Comparison of ENCODE assay signal across 13 cellular contexts in genomic region chr21:32878654-32879053, GRCh38.
"Had no signal": no experiment of that assay in that cellular context is flagged by ENCODE, and none has a peak within 500 bp of the region (broad histone marks: within the 10 kb centered on the region; RNA-seq: fewer than 3 reads in every experiment).

No MANE protein-coding gene starts in this region.

- H3K27me3 ChIP-seq: brain microvascular endothelial cell had no signal

- H3K9me3 Mint-ChIP-seq: naive thymus-derived CD4-positive, alpha-beta T cell; stimulated activated naive B cell treated with anti-CD40 and anti-IgM and Interleukin-4, amounts not matched to agents 10 μg/mL and 1 μg/mL and 100 μg/mL, for 72 hours; T-helper 2 cell treated with Interferon-gamma antibody and Interleukin-4, amounts not matched to agents 5 μg/mL and 100 μg/mL, for 36 hours; type B pancreatic cell had no signal

- H3K4me1 Mint-ChIP-seq: naive thymus-derived CD4-positive, alpha-beta T cell had no signal

- H3K9me3 ChIP-seq: neutrophil had no signal

- H3K36me3 ChIP-seq: brain microvascular endothelial cell, neutrophil had no signal

- H3K27ac ChIP-seq: brain microvascular endothelial cell, neutrophil had no signal

- DNase-seq: activated CD4-positive, alpha-beta T cell treated with anti-CD3 and anti-CD28 coated beads, Interleukin-2, amount 50 U/mL, for 4 hours; activated effector memory CD4-positive, alpha-beta T cell treated with Interleukin-2 at 50 U/mL for 16 hours; activated T-cell treated with anti-CD3 and anti-CD28 coated beads, Interleukin-2, amount 50 U/mL, for 1 hour; brain microvascular endothelial cell; cerebellar nuclear complex; naive thymus-derived CD4-positive, alpha-beta T cell; posterior cingulate gyrus; stimulated activated CD4-positive, alpha-beta T cell treated with anti-CD3 and anti-CD28 coated beads, Interleukin-1b, Interleukin-23, amount 100 ng/mL, for 48 hours; stimulated activated naive B cell treated with anti-CD40 and anti-IgM and Interleukin-4, amounts not matched to agents 10 μg/mL and 1 μg/mL and 100 μg/mL, for 72 hours had no signal

- H3K36me3 Mint-ChIP-seq: activated naive CD8-positive, alpha-beta T cell; naive thymus-derived CD4-positive, alpha-beta T cell; stimulated activated naive B cell treated with anti-CD40 and anti-IgM and Interleukin-4, amounts not matched to agents 10 μg/mL and 1 μg/mL and 100 μg/mL, for 72 hours; type B pancreatic cell had no signal

- H3K4me3 Mint-ChIP-seq: activated naive CD8-positive, alpha-beta T cell; naive thymus-derived CD4-positive, alpha-beta T cell; stimulated activated naive B cell treated with anti-CD40 and anti-IgM and Interleukin-4, amounts not matched to agents 10 μg/mL and 1 μg/mL and 100 μg/mL, for 72 hours; T-helper 2 cell treated with Interferon-gamma antibody and Interleukin-4, amounts not matched to agents 5 μg/mL and 100 μg/mL, for 36 hours; type B pancreatic cell had no signal

- H3K27ac Mint-ChIP-seq: activated naive CD8-positive, alpha-beta T cell; naive thymus-derived CD4-positive, alpha-beta T cell; stimulated activated naive B cell treated with anti-CD40 and anti-IgM and Interleukin-4, amounts not matched to agents 10 μg/mL and 1 μg/mL and 100 μg/mL, for 72 hours; T-helper 2 cell treated with Interferon-gamma antibody and Interleukin-4, amounts not matched to agents 5 μg/mL and 100 μg/mL, for 36 hours; type B pancreatic cell had no signal

- H3K27me3 Mint-ChIP-seq: activated naive CD8-positive, alpha-beta T cell had no signal
